19 cellular contexts compared by ENCODE assay signal in genomic region chr2:63027220-63027619, GRCh38. TPM values are rescaled to one million over a fixed set of nuclear protein-coding genes. Genes with fewer than 3 reads are reported as not detected.
A peak's percentile ranks its signal among the peaks of the same experiment; 100 is the strongest.
DNase-seq lines count a peak whose midpoint lies in the region; ATAC-seq and TF ChIP-seq lines count a peak whose summit lies in the region.
"Had no signal": no experiment of that assay in that cellular context is flagged by ENCODE, and none has a peak within 500 bp of the region (broad histone marks: within the 10 kb centered on the region; RNA-seq: fewer than 3 reads in every experiment).

No MANE protein-coding gene starts in this region.

- H4K8ac ChIP-seq in H9 (replicated peaks; ENCODE audit: insufficient read length, low read depth, low read length) = no peak overlapping the region

- peak overlapping the region; percentile 52 for H3K23ac ChIP-seq in H9 (ENCODE audit: insufficient read length, low read depth, low read length)

- H2BK120ac ChIP-seq in H9 (ENCODE audit: low read depth, low read length, poor library complexity, severe bottlenecking) = no peak overlapping the region

- no peak overlapping the region for H3K18ac ChIP-seq in H9 (ENCODE audit: insufficient read length, low read depth, low read length)

- peaks cover 0 to 3% (median 0%) of the 10 kb centered on the region in 3 experiments; a peak in 1 of 7 replicates for H3K36me3 Mint-ChIP-seq in H9 (ENCODE audit: insufficient read depth in 1 of 3, low read depth in 3 of 3)

- DNase-seq in H9 = no peak
- DNase-seq in lower lobe of right lung = no peak
- no peak for DNase-seq in upper lobe of right lung
- no peak for DNase-seq in NCI-H2196 treated with DMSO at 0.1 percent for 48 hours (lab: John Stamatoyannopoulos, UW; ENCODE audit: unreplicated experiment)
- DNase-seq: 8988T; ACHN; BE2C; C1 segment of cervical spinal cord; Calu3; CD4-positive, alpha-beta memory T cell; CD4-positive, CD25-positive, alpha-beta regulatory T cell; CD8-positive, alpha-beta memory T cell; COR-L47; DMS79 treated with DMSO at 0.1 percent for 48 hours; GF-D8 had no signal

- H3K36me3 ChIP-seq in lower lobe of right lung (peaks cover 4% of the 10 kb centered on the region), upper lobe of right lung (no peaks in the 10 kb centered on the region)
- H3K36me3 ChIP-seq: BE2C, BLaER1 had no signal

- no peak overlapping the region for H2BK12ac ChIP-seq in H9 (ENCODE audit: insufficient read length, low read depth, low read length)

- H3K9me3 ChIP-seq in H9 (ENCODE audit: control insufficient read depth, low read depth, low read length) = no peaks in the 10 kb centered on the region
- H3K9me3 ChIP-seq in lower lobe of right lung = no peaks in the 10 kb centered on the region
- no peaks in the 10 kb centered on the region for H3K9me3 ChIP-seq in upper lobe of right lung
- H3K9me3 ChIP-seq: BE2C, BLaER1 had no signal

- no peak overlapping the region for H2AK5ac ChIP-seq in H9 (ENCODE audit: insufficient read length, low read length)

- H3K4me1 Mint-ChIP-seq in H9 = no peaks in the 10 kb centered on the region
- H3K4me1 Mint-ChIP-seq: CD14-positive monocyte; CD4-positive, alpha-beta memory T cell; CD4-positive, CD25-positive, alpha-beta regulatory T cell; CD8-positive, alpha-beta memory T cell had no signal

- no peaks in the 10 kb centered on the region for H4K20me1 ChIP-seq in H9 (ENCODE audit: control insufficient read depth, insufficient read depth, insufficient read length)
- H4K20me1 ChIP-seq: BLaER1 had no signal

- H3K4me3 ChIP-seq in lower lobe of right lung = no peak overlapping the region
- no peak overlapping the region for H3K4me3 ChIP-seq in upper lobe of right lung
- H3K4me3 ChIP-seq: BLaER1 had no signal

- WGBS in H9 (ENCODE audit: extremely low coverage, insufficient read length, low lambda C conversion rate) = no CpG with 5 or more reads among the region's 2 CpGs

- intact Hi-C loops in lower lobe of right lung (cut with DNase I) (no loop called here), upper lobe of right lung (cut with DNase I) (no loop called here)

- no peaks in the 10 kb centered on the region for H3K4me1 ChIP-seq in H9 (ENCODE audit: insufficient read depth, low read length)
- no peaks in the 10 kb centered on the region for H3K4me1 ChIP-seq in lower lobe of right lung
- no peaks in the 10 kb centered on the region for H3K4me1 ChIP-seq in upper lobe of right lung
- H3K4me1 ChIP-seq: BE2C, BLaER1 had no signal

- no peak overlapping the region for H3K4me3 Mint-ChIP-seq in H9
- H3K4me3 Mint-ChIP-seq: CD14-positive monocyte; CD4-positive, alpha-beta memory T cell; CD4-positive, CD25-positive, alpha-beta regulatory T cell; CD8-positive, alpha-beta memory T cell had no signal

- no peaks in the 10 kb centered on the region for H3K23me2 ChIP-seq in H9 (ENCODE audit: insufficient read length, low read depth, low read length, poor library complexity, severe bottlenecking)

- no peak overlapping the region for H3K27ac Mint-ChIP-seq in H9
- H3K27ac Mint-ChIP-seq: CD14-positive monocyte; CD4-positive, alpha-beta memory T cell; CD4-positive, CD25-positive, alpha-beta regulatory T cell had no signal

- no peak overlapping the region for H4K91ac ChIP-seq in H9 (ENCODE audit: insufficient read length, low read depth, low read length)

- H2AFZ ChIP-seq in H9 (ENCODE audit: low read length) = no peak overlapping the region

- no peak overlapping the region for H3K4me2 ChIP-seq in H9 (ENCODE audit: insufficient read depth, insufficient read length, low read length)
- H3K4me2 ChIP-seq: BLaER1 had no signal

- no peaks in the 10 kb centered on the region for H3K27me3 Mint-ChIP-seq in H9 (ENCODE audit: low read depth)
- H3K27me3 Mint-ChIP-seq: CD4-positive, alpha-beta memory T cell; CD4-positive, CD25-positive, alpha-beta regulatory T cell; CD8-positive, alpha-beta memory T cell had no signal

- no peak overlapping the region for H2BK20ac ChIP-seq in H9 (ENCODE audit: low read depth, low read length, poor library complexity, severe bottlenecking)

- H3K79me1 ChIP-seq in H9 (ENCODE audit: insufficient read depth, low read depth, low read length, poor library complexity, severe bottlenecking) = no peaks in the 10 kb centered on the region

- no peaks in the 10 kb centered on the region for H3K79me2 ChIP-seq in H9 (ENCODE audit: insufficient read depth, low read length)

- no peak overlapping the region for H3K14ac ChIP-seq in H9 (ENCODE audit: insufficient read depth, low read length)

- no peak overlapping the region for H2BK5ac ChIP-seq in H9 (ENCODE audit: insufficient read length, low read length)

- H3K9ac ChIP-seq in H9 (ENCODE audit: extremely low read depth, insufficient read length, low read length) = no peak overlapping the region
- H3K9ac ChIP-seq: BLaER1 had no signal

- no peak overlapping the region for H3K56ac ChIP-seq in H9 (ENCODE audit: insufficient read length, low read depth, low read length)

- TF ChIP-seq CTCF in H9 (conservative IDR thresholded peaks at IDR 0.05) = no peak
- TF ChIP-seq CTCF in lower lobe of right lung (IDR thresholded peaks at IDR 0.05) = no peak
- TF ChIP-seq CTCF in upper lobe of right lung (IDR thresholded peaks at IDR 0.05) = no peak

- H4K5ac ChIP-seq in H9 (ENCODE audit: insufficient read length, low read depth, low read length) = no peak overlapping the region

- H3K27me3 ChIP-seq in H9 (ENCODE audit: insufficient read depth, low read length) = no peaks in the 10 kb centered on the region
- H3K27me3 ChIP-seq in lower lobe of right lung (ENCODE audit: low read depth) = no peaks in the 10 kb centered on the region
- no peaks in the 10 kb centered on the region for H3K27me3 ChIP-seq in upper lobe of right lung
- H3K27me3 ChIP-seq: BE2C, BLaER1 had no signal

- H3K27ac ChIP-seq in H9 (ENCODE audit: insufficient read length, low read depth, low read length) (no peak overlapping the region), lower lobe of right lung (no peak overlapping the region), upper lobe of right lung (no peak overlapping the region)
- H3K27ac ChIP-seq: BLaER1 had no signal

- ATAC-seq in lower lobe of right lung (peak; percentile 21 to 68), upper lobe of right lung (peak; percentile 56), HG03196 (IDR thresholded peaks at IDR 0.05; ENCODE audit: unreplicated experiment) (no peak), GM21576 (IDR thresholded peaks at IDR 0.05; ENCODE audit: unreplicated experiment) (no peak)

- H3T11ph ChIP-seq in H9 (ENCODE audit: low read length) = no peak overlapping the region

- H2BK15ac ChIP-seq in H9 (ENCODE audit: low read depth, low read length) = no peak overlapping the region

- H3K9me3 Mint-ChIP-seq in H9 = no peaks in the 10 kb centered on the region
- H3K9me3 Mint-ChIP-seq: CD14-positive monocyte; CD4-positive, alpha-beta memory T cell; CD8-positive, alpha-beta memory T cell had no signal

- H3K4ac ChIP-seq in H9 (ENCODE audit: low read depth, low read length) = no peak overlapping the region

RNA-seq across cellular contexts. Expression of gene OTX1, which starts 23.4 kb away (rescaled TPM):
- total RNA-seq in H9 (2021) = 0.11 and 0.13 TPM in 2 replicates
- total RNA-seq in lower lobe of right lung = 0.27 TPM
- not detected for total RNA-seq in upper lobe of right lung
- total RNA-seq: CD4-positive, alpha-beta memory T cell; CD4-positive, CD25-positive, alpha-beta regulatory T cell; CD8-positive, alpha-beta memory T cell had no signal

Comparison
In these comparisons a context has a peak if more than half of its experiments do, and no peak if none do; other contexts are left out.
1. ATAC-seq: peak in lower lobe of right lung (2 of 2) and upper lobe of right lung (single experiment); none in HG03196 (single experiment) and GM21576 (single experiment).